Comparison of ENCODE assay signal across 2 cellular contexts in genomic region chr2:234495801-234496441, GRCh38.
TF ChIP-seq lines count a peak whose summit lies in the region.

No MANE protein-coding gene starts in this region.

TF ChIP-seq in A549, 52 proteins besides CTCF, POLR2A, EP300 and RAD21 (continued from another document):
- no peak for TF ChIP-seq CEBPB (IDR thresholded peaks at IDR 0.05)
- no peak for TF ChIP-seq NFE2L2 (conservative IDR thresholded peaks at IDR 0.05; ENCODE audit: low read length)
- no peak for TF ChIP-seq NPAS2 (CRISPR knock-in tag; IDR thresholded peaks at IDR 0.05; ENCODE audit: borderline replicate concordance)
- no peak for TF ChIP-seq POLR2AphosphoS2 (conservative IDR thresholded peaks at IDR 0.05; ENCODE audit: low read length)
- TF ChIP-seq SMC3 (IDR thresholded peaks at IDR 0.05) = no peak
- TF ChIP-seq KDM1A (IDR thresholded peaks at IDR 0.05; ENCODE audit: low read depth) = 0 out of 2 replicates have a peak, but pooled peaks have one; percentile 26
- no peak for TF ChIP-seq REST (IDR thresholded peaks at IDR 0.05)
- no peak for TF ChIP-seq FOXS1 (CRISPR knock-in tag; IDR thresholded peaks at IDR 0.05)
- no peak for TF ChIP-seq HES2 (IDR thresholded peaks at IDR 0.05)
- TF ChIP-seq NR3C1 (IDR thresholded peaks at IDR 0.05) = no peak

TF ChIP-seq in HepG2, 621 proteins besides CTCF, POLR2A, EP300 and RAD21 (continued from another document and continues in another):
- TF ChIP-seq CENPBD1 (CRISPR knock-in tag; IDR thresholded peaks at IDR 0.05; ENCODE audit: borderline replicate concordance, low read depth) = no peak
- no peak for TF ChIP-seq ZNF605 (CRISPR knock-in tag; IDR thresholded peaks at IDR 0.05)
- TF ChIP-seq ZNF703 (CRISPR knock-in tag; IDR thresholded peaks at IDR 0.05; ENCODE audit: borderline replicate concordance) = no peak
- TF ChIP-seq ZNF614 (CRISPR knock-in tag; IDR thresholded peaks at IDR 0.05; ENCODE audit: borderline replicate concordance) = no peak
- TF ChIP-seq ZFP91 (CRISPR knock-in tag; IDR thresholded peaks at IDR 0.05; ENCODE audit: borderline replicate concordance) = peak; percentile 39; the same call in 1 of the 2 replicates
- TF ChIP-seq IRX3 (CRISPR knock-in tag; IDR thresholded peaks at IDR 0.05; ENCODE audit: borderline replicate concordance, low read depth) = no peak
- no peak for TF ChIP-seq TCF7 (IDR thresholded peaks at IDR 0.05; ENCODE audit: low read depth)
- peak; percentile 24; the same call in 1 of the 2 replicates for TF ChIP-seq ZNF777 (CRISPR knock-in tag; IDR thresholded peaks at IDR 0.05)
- TF ChIP-seq SIX4 (CRISPR knock-in tag; IDR thresholded peaks at IDR 0.05) = no peak
- TF ChIP-seq ZNF512 (CRISPR knock-in tag; IDR thresholded peaks at IDR 0.05) = no peak
- no peak for TF ChIP-seq ZNF317 (CRISPR knock-in tag; IDR thresholded peaks at IDR 0.05)
- no peak for TF ChIP-seq U2AF1 (optimal IDR thresholded peaks at IDR 0.05; ENCODE audit: low read depth, low read length)
- TF ChIP-seq LRRFIP1 (CRISPR knock-in tag; conservative IDR thresholded peaks at IDR 0.05) = no peak
- TF ChIP-seq KDM2A (CRISPR knock-in tag; IDR thresholded peaks at IDR 0.05; ENCODE audit: borderline replicate concordance, low read depth) = no peak
- TF ChIP-seq SSRP1 (CRISPR knock-in tag; IDR thresholded peaks at IDR 0.05) = no peak
- TF ChIP-seq ATF5 (CRISPR knock-in tag; IDR thresholded peaks at IDR 0.05; ENCODE audit: low read depth) = no peak
- TF ChIP-seq PHF5A (CRISPR knock-in tag; IDR thresholded peaks at IDR 0.05; ENCODE audit: low read depth, unreplicated experiment) = no peak
- TF ChIP-seq THAP9 (CRISPR knock-in tag; IDR thresholded peaks at IDR 0.05; ENCODE audit: borderline replicate concordance) = 0 out of 2 replicates have a peak, but pooled peaks have one; percentile 22
- TF ChIP-seq NFRKB (IDR thresholded peaks at IDR 0.05) = no peak
- TF ChIP-seq BRD4 (CRISPR knock-in tag; IDR thresholded peaks at IDR 0.05) = no peak
- no peak for TF ChIP-seq ZBTB37 (CRISPR knock-in tag; IDR thresholded peaks at IDR 0.05)
- no peak for TF ChIP-seq ZNF597 (CRISPR knock-in tag; IDR thresholded peaks at IDR 0.05)
- peak; percentile 21; the same call in 1 of the 2 replicates for TF ChIP-seq IRF1 (CRISPR knock-in tag; IDR thresholded peaks at IDR 0.05; ENCODE audit: low read depth)
- 0 out of 2 replicates have a peak, but pooled peaks have one; percentile 11 for TF ChIP-seq RXRA (CRISPR knock-in tag; IDR thresholded peaks at IDR 0.05)
- no peak for TF ChIP-seq ZNF746 (CRISPR knock-in tag; IDR thresholded peaks at IDR 0.05)
- no peak for TF ChIP-seq ZFP82 (CRISPR knock-in tag; IDR thresholded peaks at IDR 0.05; ENCODE audit: borderline replicate concordance)
- TF ChIP-seq CERS6 (CRISPR knock-in tag; IDR thresholded peaks at IDR 0.05) = no peak
- 0 out of 2 replicates have a peak, but pooled peaks have one; percentile 16 for TF ChIP-seq CBX2 (IDR thresholded peaks at IDR 0.05; ENCODE audit: low read depth, low read length)
- TF ChIP-seq CBX2 (CRISPR knock-in tag; IDR thresholded peaks at IDR 0.05; ENCODE audit: low read depth) = no peak
- TF ChIP-seq ZSCAN21 (CRISPR knock-in tag; IDR thresholded peaks at IDR 0.05; ENCODE audit: borderline replicate concordance) = no peak
- no peak for TF ChIP-seq ZNF784 (CRISPR knock-in tag; IDR thresholded peaks at IDR 0.05; ENCODE audit: borderline replicate concordance)
- no peak for TF ChIP-seq ZNF674 (CRISPR knock-in tag; IDR thresholded peaks at IDR 0.05; ENCODE audit: low read depth)
- TF ChIP-seq ZNF577 (CRISPR knock-in tag; IDR thresholded peaks at IDR 0.05; ENCODE audit: borderline replicate concordance, low read depth) = no peak
- TF ChIP-seq ZNF558 (CRISPR knock-in tag; IDR thresholded peaks at IDR 0.05; ENCODE audit: borderline replicate concordance) = no peak
- no peak for TF ChIP-seq NFKB2 (CRISPR knock-in tag; IDR thresholded peaks at IDR 0.05; ENCODE audit: borderline replicate concordance)
- TF ChIP-seq SPEN (CRISPR knock-in tag; IDR thresholded peaks at IDR 0.05; ENCODE audit: low read depth) = no peak
- no peak for TF ChIP-seq ARNTL (CRISPR knock-in tag; IDR thresholded peaks at IDR 0.05)
- TF ChIP-seq ZNF121 (CRISPR knock-in tag; IDR thresholded peaks at IDR 0.05) = no peak
- TF ChIP-seq BORCS8-MEF2B (CRISPR knock-in tag; IDR thresholded peaks at IDR 0.05) = peak; percentile 16; the same call in 1 of the 2 replicates
- no peak for TF ChIP-seq ZNF12 (CRISPR knock-in tag; IDR thresholded peaks at IDR 0.05)
- TF ChIP-seq EZH2 (conservative IDR thresholded peaks at IDR 0.05; ENCODE audit: low read depth, low read length) = peak; percentile 99
- TF ChIP-seq ZBTB20 (CRISPR knock-in tag; IDR thresholded peaks at IDR 0.05; ENCODE audit: borderline replicate concordance, low read depth) = no peak
- TF ChIP-seq SCMH1 (CRISPR knock-in tag; IDR thresholded peaks at IDR 0.05; ENCODE audit: borderline replicate concordance) = no peak
- no peak for TF ChIP-seq ZNF720 (CRISPR knock-in tag; IDR thresholded peaks at IDR 0.05)
- TF ChIP-seq FOXK2 (IDR thresholded peaks at IDR 0.05) = no peak
- TF ChIP-seq ZNF510 (CRISPR knock-in tag; IDR thresholded peaks at IDR 0.05; ENCODE audit: low read depth) = no peak
